12 cellular contexts compared by ENCODE assay signal in genomic region chr10:50216894-50217293, GRCh38. TPM values are rescaled to one million over a fixed set of nuclear protein-coding genes. Genes with fewer than 3 reads are reported as not detected.
DNase-seq lines count a peak whose midpoint lies in the region; ATAC-seq and TF ChIP-seq lines count a peak whose summit lies in the region.
"Had no signal": no experiment of that assay in that cellular context is flagged by ENCODE, and none has a peak within 500 bp of the region (broad histone marks: within the 10 kb centered on the region; RNA-seq: fewer than 3 reads in every experiment).

No MANE protein-coding gene starts in this region.

- H3K4me1 ChIP-seq in spleen (peaks cover 0 to 4% (median 0%) of the 10 kb centered on the region in 6 donors), stomach (peaks cover 0 to 12% (median 6%) of the 10 kb centered on the region in 4 donors)

- H3K27ac ChIP-seq in spleen (no peak overlapping the region), stomach (peak overlapping the region in 1 of 5 donors; percentile 11)

- intact Hi-C loops in sciatic nerve (cut with DNase I) = no loop called here
- intact Hi-C loops in spleen (cut with DNase I; ENCODE audit: low total_unique reads) = no loop called here
- intact Hi-C loops in stomach (cut with DNase I; ENCODE audit: low total_unique reads) = no loop called here

- H3K36me3 ChIP-seq in spleen (no peaks in the 10 kb centered on the region), stomach (no peaks in the 10 kb centered on the region)

- H3K9me3 ChIP-seq in spleen = no peaks in the 10 kb centered on the region
- H3K9me3 ChIP-seq in stomach = no peaks in the 10 kb centered on the region

- WGBS in spleen, 5 donors = 45 to 71% (median 71%) methylated on average over 3 of the region's 3 CpGs
- 66 to 96% (median 87%) methylated on average over 3 of the region's 3 CpGs for WGBS in stomach, 5 donors

- TF ChIP-seq CTCF in choroid plexus epithelial cell (conservative IDR thresholded peaks at IDR 0.05; ENCODE audit: low read depth, low read length) = no peak
- TF ChIP-seq CTCF in spleen (IDR thresholded peaks at IDR 0.05 in 8 of 11, conservative IDR thresholded peaks at IDR 0.05 in 3 of 11) = no peak
- no peak for TF ChIP-seq CTCF in stomach (IDR thresholded peaks at IDR 0.05)

- H3K4me3 ChIP-seq in choroid plexus epithelial cell (ENCODE audit: low read depth, low read length) = no peak overlapping the region
- H3K4me3 ChIP-seq in spleen = no peak overlapping the region
- no peak overlapping the region for H3K4me3 ChIP-seq in stomach

- TF ChIP-seq EP300 in stomach (IDR thresholded peaks at IDR 0.05) = no peak

- no peaks in the 10 kb centered on the region for H3K27me3 ChIP-seq in spleen (replicated peaks in 1 of 7)
- H3K27me3 ChIP-seq in stomach = no peaks in the 10 kb centered on the region

- peak; percentile 19 for DNase-seq in NCI-H2196 (lab: John Stamatoyannopoulos, UW; ENCODE audit: unreplicated experiment)
- DNase-seq in choroid plexus epithelial cell (ENCODE audit: low read depth) = peak; percentile 58
- DNase-seq in sciatic nerve (ENCODE audit: low spot score) = no peak
- DNase-seq in SHP77 treated with DMSO at 0.1 percent for 48 hours (lab: John Stamatoyannopoulos, UW) = no peak
- no peak for DNase-seq in spleen
- no peak for DNase-seq in NCI-H82 treated with DMSO at 0.1 percent for 48 hours (lab: John Stamatoyannopoulos, UW; ENCODE audit: unreplicated experiment)
- DNase-seq in stomach = no peak
- DNase-seq: effector memory CD8-positive, alpha-beta T cell; left ventricle myocardium superior; stimulated activated CD4-positive, alpha-beta T cell treated with anti-CD3 and anti-CD28 coated beads, Interleukin-15, amount 100 ng/mL, for 24 hours; T-helper 2 cell had no signal

- TF ChIP-seq POLR2A in spleen (IDR thresholded peaks at IDR 0.05) (no peak), stomach (IDR thresholded peaks at IDR 0.05) (no peak)

- ATAC-seq in HG03432 (IDR thresholded peaks at IDR 0.05; ENCODE audit: unreplicated experiment) (peak; percentile 42), sciatic nerve (peak; percentile 62)
- ATAC-seq: effector memory CD8-positive, alpha-beta T cell; left ventricle myocardium superior had no signal

RNA-seq across cellular contexts. Expression of gene ASAH2, which starts 34.4 kb away (rescaled TPM):
- total RNA-seq in sciatic nerve (4.0 TPM), spleen (1 to 10 TPM in 5 of 7 donors, under 1 TPM in 2; 0.26 to 2.7 (median 1.4) TPM), stomach (10 to 100 TPM in 1 of 5 donors, 1 to 10 TPM in 2, under 1 TPM in 2; 0.29 to 22.8 (median 2.8) TPM)
- polyA plus RNA-seq in spleen (under 1 TPM; 0.04 to 0.06 (median 0.05) TPM), stomach (under 1 TPM; 0.20 to 0.37 (median 0.31) TPM)

Comparison
In these comparisons a context has a peak if more than half of its experiments do, and no peak if none do; other contexts are left out.
1. DNase-seq: peak in NCI-H2196 (single experiment) and choroid plexus epithelial cell (single experiment); none in sciatic nerve (single experiment), SHP77 treated with DMSO at 0.1 percent for 48 hours (single experiment), spleen (single experiment), NCI-H82 treated with DMSO at 0.1 percent for 48 hours (single experiment) and stomach (single experiment).